Comparison of ENCODE assay signal across 8 cellular contexts in genomic region chr15:66253296-66253642, GRCh38. TPM values are rescaled to one million over a fixed set of nuclear protein-coding genes. Genes with fewer than 3 reads are reported as not detected.
DNase-seq lines count a peak whose midpoint lies in the region; ATAC-seq and TF ChIP-seq lines count a peak whose summit lies in the region.

No MANE protein-coding gene starts in this region.

- ATAC-seq in HG02870 (IDR thresholded peaks at IDR 0.05; ENCODE audit: unreplicated experiment): no peak
- ATAC-seq in HG03045 (IDR thresholded peaks at IDR 0.05; ENCODE audit: unreplicated experiment): no peak

- H3K9ac ChIP-seq in smooth muscle cell (ENCODE audit: low read depth): no peak overlapping the region

- H3K27ac ChIP-seq in VCaP: peak overlapping the region; percentile 45; the same call in 1 of the 2 replicates
- H3K27ac ChIP-seq in iPS DF 6.9 (ENCODE audit: low read length): no peak overlapping the region
- H3K27ac ChIP-seq in smooth muscle cell (ENCODE audit: low read depth): no peak overlapping the region
- H3K27ac ChIP-seq in caudate nucleus (ENCODE audit: low read depth, low read length): no peak overlapping the region

- H3K4me1 ChIP-seq in iPS DF 6.9 (ENCODE audit: control insufficient read depth, insufficient read depth, low read length) (no peaks in the 10 kb centered on the region; the same call in 1 of the 2 replicates), smooth muscle cell (ENCODE audit: low read depth) (peaks cover 18% of the 10 kb centered on the region)

- no peaks in the 10 kb centered on the region for H3K36me3 ChIP-seq in iPS DF 6.9 (ENCODE audit: control insufficient read depth, insufficient read depth, low read length)
- no peaks in the 10 kb centered on the region for H3K36me3 ChIP-seq in smooth muscle cell (ENCODE audit: low read depth)

- in situ Hi-C loops in GM13976 (cut with MboI; ENCODE audit: low sequenced_read_pairs, unreplicated experiment): no loop called here

- H3F3A ChIP-seq in smooth muscle cell (ENCODE audit: low read depth): no peaks in the 10 kb centered on the region

- H3K9me3 ChIP-seq in iPS DF 6.9 (ENCODE audit: control insufficient read depth, insufficient read depth, low read length) (no peaks in the 10 kb centered on the region), smooth muscle cell (replicated peaks; ENCODE audit: low read depth) (no peaks in the 10 kb centered on the region)

- TF ChIP-seq CTCF in GM13976 (IDR thresholded peaks at IDR 0.05; ENCODE audit: borderline replicate concordance, control extremely low read depth, extremely low read depth, insufficient read depth, missing control alignments) (no peak), VCaP (conservative IDR thresholded peaks at IDR 0.05) (no peak), smooth muscle cell (IDR thresholded peaks at IDR 0.05; ENCODE audit: borderline replicate concordance, insufficient read depth, poor library complexity, severe bottlenecking) (no peak)

- WGBS in iPS DF 6.9 (ENCODE audit: insufficient coverage, insufficient read length): no CpG with 5 or more reads among the region's 39 CpGs
- WGBS in smooth muscle cell (ENCODE audit: low lambda C conversion rate): under 1% methylated on average over 19 of the region's 39 CpGs

- H3K79me2 ChIP-seq in smooth muscle cell (ENCODE audit: low read depth): no peaks in the 10 kb centered on the region

- H3K27me3 ChIP-seq in iPS DF 6.9 (ENCODE audit: control insufficient read depth, insufficient read depth, low read length): peaks cover 41% of the 10 kb centered on the region
- H3K27me3 ChIP-seq in smooth muscle cell (ENCODE audit: low read depth): peaks cover 100% of the 10 kb centered on the region

- H4K20me1 ChIP-seq in smooth muscle cell (ENCODE audit: low read depth): peaks cover 7% of the 10 kb centered on the region

- peak overlapping the region; percentile 86 for H2AFZ ChIP-seq in smooth muscle cell (ENCODE audit: low read depth)

- H3K4me2 ChIP-seq in smooth muscle cell: peak overlapping the region; percentile 98

- peak overlapping the region; percentile 79 for H3K4me3 ChIP-seq in iPS DF 6.9 (ENCODE audit: low read length)
- peak overlapping the region; percentile 57 for H3K4me3 ChIP-seq in smooth muscle cell

- peak; percentile 53 for DNase-seq in GM13976 (ENCODE audit: low spot score)
- no peak for DNase-seq in iPS DF 6.9 (ENCODE audit: low read depth, low spot score)
- no peak for DNase-seq in smooth muscle cell (lab: John Stamatoyannopoulos, UW; ENCODE audit: unreplicated experiment)
- DNase-seq in ureter (ENCODE audit: low spot score): no peak
- no peak for DNase-seq in caudate nucleus (lab: John Stamatoyannopoulos, UW)

RNA-seq across cellular contexts. Expression of gene MEGF11, which starts 0.3 kb away (rescaled TPM):
- not detected in 2 replicates for total RNA-seq in smooth muscle cell
- polyA plus RNA-seq in smooth muscle cell: 0.08 and 0.40 TPM in 2 replicates
- not detected for total RNA-seq in ureter

RNA-seq across cellular contexts. Expression of gene DIS3L, which starts 40.1 kb away (rescaled TPM):
- total RNA-seq in smooth muscle cell (15.2 and 15.4 TPM in 2 replicates), ureter (30.9 TPM)
- polyA plus RNA-seq in smooth muscle cell: 10.5 and 17.0 TPM in 2 replicates
